29 cellular contexts compared by ENCODE assay signal in the genomic region with DNA sequence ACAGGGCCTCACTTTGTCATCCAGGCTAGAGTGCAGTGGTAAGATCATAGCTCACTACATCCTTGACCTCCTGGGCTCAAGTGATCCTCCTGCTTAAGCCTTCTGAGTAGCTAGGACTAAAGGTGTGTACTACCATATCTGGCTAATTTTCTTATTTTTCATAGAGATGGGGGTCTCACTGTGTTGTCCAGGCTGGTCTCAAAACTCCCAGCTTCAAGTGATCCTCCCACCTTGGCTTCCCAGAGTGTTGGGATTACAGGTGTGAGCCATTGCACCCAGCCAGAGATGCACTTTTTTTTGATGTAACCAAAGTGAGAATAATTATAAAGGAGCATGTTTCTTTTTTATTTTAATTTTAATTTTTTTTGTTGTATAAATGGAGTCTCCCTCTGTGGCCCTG.
"Had no signal": no experiment of that assay in that cellular context is flagged by ENCODE, and none has a peak within 500 bp of the region (broad histone marks: within the 10 kb centered on the region; RNA-seq: fewer than 3 reads in every experiment).

No MANE protein-coding gene starts in this region.

- H3K27ac ChIP-seq: cardiac muscle cell, foreskin keratinocyte, neutrophil, ovary, prostate gland had no signal

- H3K4me1 Mint-ChIP-seq: immature natural killer cell had no signal

- H3K4me3 ChIP-seq: cardiac muscle cell, heart left ventricle, ovary, prostate gland, smooth muscle cell, stomach, tibial nerve had no signal

- H3K27ac Mint-ChIP-seq: activated naive CD8-positive, alpha-beta T cell; activated T-cell treated with anti-CD3 and anti-CD28 coated beads, Interleukin-2, amount 50 U/mL, for 72 hours; brain; immature natural killer cell; nephron progenitor cell; stimulated activated naive B cell treated with anti-CD40 and anti-IgM and Interleukin-4, amounts not matched to agents 10 μg/mL and 1 μg/mL and 100 μg/mL, for 72 hours had no signal

- H3K36me3 Mint-ChIP-seq: activated naive CD8-positive, alpha-beta T cell; immature natural killer cell had no signal

- ATAC-seq: activated T-cell treated with anti-CD3 and anti-CD28 coated beads, Interleukin-2, amount 50 U/mL, for 72 hours; foreskin keratinocyte; heart left ventricle; left colon; stimulated activated naive B cell treated with anti-CD40 and anti-IgM and Interleukin-4, amounts not matched to agents 10 μg/mL and 1 μg/mL and 100 μg/mL, for 72 hours had no signal

- H3K9me3 Mint-ChIP-seq: activated T-cell treated with anti-CD3 and anti-CD28 coated beads, Interleukin-2, amount 50 U/mL, for 72 hours; brain; immature natural killer cell; naive B cell; nephron progenitor cell had no signal

- H3K4me1 ChIP-seq: prostate gland had no signal

- DNase-seq: activated CD4-positive, alpha-beta T cell treated with anti-CD3 and anti-CD28 coated beads for 4 hours; activated CD4-positive, alpha-beta T cell treated with anti-CD3 and anti-CD28 coated beads, Interleukin-2, amount 50 U/mL, for 4 hours; activated naive CD4-positive, alpha-beta T cell; activated T-cell treated with anti-CD3 and anti-CD28 coated beads for 4 hours; activated T-cell treated with anti-CD3 and anti-CD28 coated beads, Interleukin-2, amount 50 U/mL, for 72 hours; anterior cingulate cortex; cerebellar nuclear complex; cortex of kidney; foreskin keratinocyte; heart left ventricle; hypothalamus; immature natural killer cell; kidney; left colon; mammary epithelial cell; naive B cell; nephron progenitor cell; ovary; retina; stimulated activated CD4-positive, alpha-beta T cell treated with anti-CD3 and anti-CD28 coated beads, Interleukin-1b, Interleukin-23, amount 100 ng/mL, for 48 hours; stimulated activated naive B cell treated with anti-CD40 and anti-IgM and Interleukin-4, amounts not matched to agents 10 μg/mL and 1 μg/mL and 100 μg/mL, for 72 hours; stomach had no signal

- H3K36me3 ChIP-seq: cardiac muscle cell, neutrophil, ovary, prostate gland had no signal

- H3K27me3 Mint-ChIP-seq: activated naive CD8-positive, alpha-beta T cell; brain; naive B cell; stimulated activated naive B cell treated with anti-CD40 and anti-IgM and Interleukin-4, amounts not matched to agents 10 μg/mL and 1 μg/mL and 100 μg/mL, for 72 hours had no signal

- H3K4me3 Mint-ChIP-seq: activated naive CD8-positive, alpha-beta T cell; activated T-cell treated with anti-CD3 and anti-CD28 coated beads, Interleukin-2, amount 50 U/mL, for 72 hours; brain; immature natural killer cell; nephron progenitor cell; stimulated activated naive B cell treated with anti-CD40 and anti-IgM and Interleukin-4, amounts not matched to agents 10 μg/mL and 1 μg/mL and 100 μg/mL, for 72 hours had no signal

- H3K9me3 ChIP-seq: heart left ventricle, neutrophil, ovary, prostate gland, stomach, tibial nerve had no signal

- H3K27me3 ChIP-seq: cardiac muscle cell, foreskin keratinocyte, heart left ventricle, neutrophil, ovary, stomach, tibial nerve had no signal
